1 cellular context compared by ENCODE assay signal in the genomic region with DNA sequence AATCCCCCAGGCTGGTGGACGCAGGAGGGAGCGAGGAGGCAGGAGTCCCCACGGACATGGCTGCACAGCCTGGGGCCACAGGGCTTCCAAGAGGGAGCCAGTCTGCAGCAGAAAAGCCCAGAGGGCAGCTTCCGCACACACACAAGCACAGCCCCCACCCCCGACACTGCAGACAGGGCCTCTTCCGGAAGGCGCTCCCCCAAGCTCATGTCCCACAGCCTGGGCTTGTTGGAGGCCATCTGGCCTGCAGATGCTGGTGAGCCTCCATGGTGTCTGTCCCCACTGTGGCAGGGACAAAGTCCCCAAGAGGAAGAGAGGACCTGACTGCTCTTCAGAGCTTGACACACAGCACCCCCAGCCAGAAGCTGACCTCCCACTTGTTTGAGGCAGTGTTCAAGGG.
TF ChIP-seq lines count a peak whose summit lies in the region.

No MANE protein-coding gene starts in this region.

TF ChIP-seq in K562, 482 proteins besides CTCF, POLR2A, EP300 and RAD21:
- TF ChIP-seq POLR2G (IDR thresholded peaks at IDR 0.05; ENCODE audit: low read depth, low read length) (peak; percentile 52), BACH1 (tag; IDR thresholded peaks at IDR 0.05) (no peak)
